9 cellular contexts compared by ENCODE assay signal in the genomic region with DNA sequence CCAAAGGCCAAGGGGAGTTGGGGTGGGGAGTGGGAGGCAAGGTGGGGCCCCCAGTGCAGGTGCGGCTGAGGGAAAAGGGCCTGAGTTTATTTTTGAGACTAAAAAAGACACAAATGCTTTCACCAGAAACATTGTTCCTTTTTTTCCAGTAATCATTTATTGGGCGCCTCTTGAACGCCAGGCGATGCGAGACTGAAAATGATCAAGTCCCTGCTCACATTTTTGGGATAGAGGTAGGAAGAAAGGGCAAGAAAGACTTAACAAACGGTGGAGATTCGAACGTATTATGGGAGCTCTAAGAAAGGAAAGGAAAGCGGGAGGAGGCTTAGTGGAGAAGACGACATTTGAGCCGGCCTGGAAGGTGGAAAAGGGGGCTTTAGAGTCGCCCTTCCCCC. TPM values are rescaled to one million over a fixed set of nuclear protein-coding genes. Genes with fewer than 3 reads are reported as not detected.
DNase-seq lines count a peak whose midpoint lies in the region; ATAC-seq and TF ChIP-seq lines count a peak whose summit lies in the region.
"Had no signal": no experiment of that assay in that cellular context is flagged by ENCODE, and none has a peak within 500 bp of the region (broad histone marks: within the 10 kb centered on the region; RNA-seq: fewer than 3 reads in every experiment).

No MANE protein-coding gene starts in this region.

- H3K36me3 ChIP-seq in SK-N-MC (ENCODE audit: insufficient read depth, low read length) = peaks cover 28% of the 10 kb centered on the region

- DNase-seq in SK-N-MC (ENCODE audit: low read depth, low spot score) = no peak
- no peak for DNase-seq in fibroblast of the aortic adventitia (ENCODE audit: low read depth)
- no peak for DNase-seq in skeletal muscle cell (ENCODE audit: low read depth)
- DNase-seq in KG1 (lab: John Stamatoyannopoulos, UW) = no peak
- no peak for DNase-seq in MV-4-11 (lab: John Stamatoyannopoulos, UW)

- no peak for TF ChIP-seq CTCF in GM12875 (IDR thresholded peaks at IDR 0.05; ENCODE audit: borderline replicate concordance, insufficient read depth, low read depth, low read length)
- TF ChIP-seq CTCF in fibroblast of the aortic adventitia (IDR thresholded peaks at IDR 0.05; ENCODE audit: insufficient read depth, low read length) = no peak

- ATAC-seq in HG03175 (IDR thresholded peaks at IDR 0.05; ENCODE audit: unreplicated experiment) = no peak
- no peak for ATAC-seq in HG03095 (IDR thresholded peaks at IDR 0.05; ENCODE audit: unreplicated experiment)

- H3K9me3 ChIP-seq in SK-N-MC (ENCODE audit: low read depth, low read length) = no peaks in the 10 kb centered on the region

- peak overlapping the region; percentile 92 for H3K27ac ChIP-seq in SK-N-MC

- H3K4me3 ChIP-seq in GM12875 (ENCODE audit: low read depth, low read length) = peak overlapping the region; percentile 63
- H3K4me3 ChIP-seq in SK-N-MC = peak overlapping the region; percentile 98
- peak overlapping the region; percentile 92 for H3K4me3 ChIP-seq in fibroblast of the aortic adventitia (ENCODE audit: low read depth, low read length)
- peak overlapping the region; percentile 97 for H3K4me3 ChIP-seq in skeletal muscle cell (ENCODE audit: low read depth, low read length)

- H3K9ac ChIP-seq in SK-N-MC (ENCODE audit: insufficient read length) = peak overlapping the region; percentile 91

RNA-seq across cellular contexts. Expression of gene SF3B2, which starts 0.8 kb away (rescaled TPM):
- 158 and 255 TPM in 2 replicates for total RNA-seq in fibroblast of the aortic adventitia (ENCODE audit: low replicate concordance)

RNA-seq across cellular contexts. Expression of gene GAL3ST3, which starts 2.4 kb away (rescaled TPM):
- total RNA-seq in fibroblast of the aortic adventitia (ENCODE audit: low replicate concordance) = not detected in 2 replicates

RNA-seq across cellular contexts. Expression of gene PACS1, which starts 18.7 kb away (rescaled TPM):
- 18.6 and 31.5 TPM in 2 replicates for total RNA-seq in fibroblast of the aortic adventitia (ENCODE audit: low replicate concordance)

RNA-seq across cellular contexts. Expression of gene CATSPER1, which starts 25.1 kb away (rescaled TPM):
- not detected in 2 replicates for total RNA-seq in fibroblast of the aortic adventitia (ENCODE audit: low replicate concordance)
- total RNA-seq: dermis microvascular lymphatic vessel endothelial cell had no signal

RNA-seq across cellular contexts. Expression of gene CST6, which starts 39.6 kb away (rescaled TPM):
- 1.7 TPM in 1 of 2 replicates, not detected in the other for total RNA-seq in fibroblast of the aortic adventitia (ENCODE audit: low replicate concordance)
